In the genomic region with DNA sequence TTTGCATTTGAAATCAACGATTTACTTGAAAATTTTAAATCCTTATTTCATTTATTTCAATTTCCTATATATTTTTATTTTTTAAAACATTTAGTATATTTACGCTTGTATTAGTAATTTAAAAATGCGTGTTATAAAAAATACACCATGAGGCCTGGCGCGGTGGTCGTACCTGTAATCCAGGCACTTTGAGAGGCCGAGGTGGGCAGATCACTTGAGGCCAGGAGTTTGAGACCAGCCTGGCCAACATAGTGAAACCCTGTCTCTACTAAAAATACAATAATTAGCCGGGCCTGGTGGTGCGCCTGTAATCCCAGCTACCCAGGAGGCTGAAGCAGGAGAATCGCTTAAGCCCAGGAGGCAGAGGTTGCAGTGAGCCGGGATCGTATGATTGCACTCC, we compare ENCODE assay signal across 5 cellular contexts. TPM values are rescaled to one million over a fixed set of nuclear protein-coding genes. Genes with fewer than 3 reads are reported as not detected.
"Had no signal": no experiment of that assay in that cellular context is flagged by ENCODE, and none has a peak within 500 bp of the region (broad histone marks: within the 10 kb centered on the region; RNA-seq: fewer than 3 reads in every experiment).

No MANE protein-coding gene starts in this region.

RNA-seq across cellular contexts. Expression of gene MSRB3, which starts 36.8 kb away (rescaled TPM):
- total RNA-seq: activated naive CD4-positive, alpha-beta T cell treated with anti-CD3 and anti-CD28 coated beads for 36 hours; activated naive CD8-positive, alpha-beta T cell treated with anti-CD3 and anti-CD28 coated beads for 36 hours; activated naive CD8-positive, alpha-beta T cell treated with anti-CD3 and anti-CD28 coated beads, Interleukin-2, amount 10 ng/mL, durations not matched to agents 7 days and 5 days; activated T-helper 1 cell treated with anti-CD3 and anti-CD28 coated beads, Interleukin-12 subunit alpha, Interleukin-12 subunit beta, Interleukin-2, Interleukin-4 antibody, amounts not matched to agents 30 ng/mL and 10 ng/mL and 1 ng/mL, durations not matched to agents 14 hours and 24 hours and 36 hours; activated T-helper 17 cell treated with anti-CD3 and anti-CD28 coated beads, Interleukin-2, amount 50 U/mL, for 72 hours had no signal
